Comparison of ENCODE assay signal across 18 cellular contexts in the genomic region with DNA sequence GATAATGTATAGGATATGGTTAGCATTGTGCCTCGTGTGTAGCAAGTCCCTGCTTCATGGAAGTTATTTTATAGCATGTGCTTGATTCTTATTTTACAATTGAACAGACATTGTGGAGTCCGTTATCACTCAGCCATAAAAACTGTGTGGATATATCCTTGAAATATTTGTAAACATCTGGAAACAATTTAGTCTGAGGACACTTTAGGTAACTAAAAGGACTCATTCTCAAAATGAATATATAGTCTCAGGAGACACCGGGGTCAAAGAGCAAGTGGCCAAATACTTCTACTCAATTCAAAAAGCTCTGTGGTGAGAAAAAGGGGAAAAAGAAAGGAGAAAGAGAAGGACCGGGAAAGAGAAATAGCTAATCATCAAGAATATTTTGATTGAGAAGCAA. TPM values are rescaled to one million over a fixed set of nuclear protein-coding genes. Genes with fewer than 3 reads are reported as not detected.
"Had no signal": no experiment of that assay in that cellular context is flagged by ENCODE, and none has a peak within 500 bp of the region (broad histone marks: within the 10 kb centered on the region; RNA-seq: fewer than 3 reads in every experiment).

No MANE protein-coding gene starts in this region.

- H3K36me3 ChIP-seq: breast epithelium, neutrophil, right atrium auricular region, tibial nerve had no signal

- DNase-seq: activated CD4-positive, alpha-beta T cell treated with anti-CD3 and anti-CD28 coated beads, Interleukin-2, amount 10 ng/mL, durations not matched to agents 24 days and 14 days; activated CD4-positive, CD25-positive, alpha-beta regulatory T cell; activated CD8-positive, alpha-beta memory T cell treated with anti-CD3 and anti-CD28 coated beads for 24 hours; activated gamma-delta T cell treated with Interleukin-2 at 50 U/mL for 16 hours; activated naive CD8-positive, alpha-beta T cell treated with anti-CD3 and anti-CD28 coated beads for 36 hours; cerebellar nuclear complex; effector memory CD8-positive, alpha-beta T cell; glutamatergic neuron; kidney glomerular epithelial cell; stimulated activated CD4-positive, alpha-beta T cell treated with anti-CD3 and anti-CD28 coated beads, Interleukin-15, amount 100 ng/mL, for 24 hours; stimulated activated CD4-positive, alpha-beta T cell treated with anti-CD3 and anti-CD28 coated beads, Interleukin-4, amount 100 ng/mL, for 1 hour; stimulated activated naive CD4-positive, alpha-beta T cell had no signal

- H3K9me3 ChIP-seq: breast epithelium, neutrophil, right atrium auricular region, tibial nerve had no signal

- H3K4me1 Mint-ChIP-seq: activated naive CD8-positive, alpha-beta T cell treated with anti-CD3 and anti-CD28 coated beads for 36 hours had no signal

- H3K9me3 Mint-ChIP-seq: activated CD4-positive, alpha-beta T cell treated with anti-CD3 and anti-CD28 coated beads, Interleukin-2, amount 10 ng/mL, durations not matched to agents 24 days and 14 days; activated naive CD8-positive, alpha-beta T cell treated with anti-CD3 and anti-CD28 coated beads for 36 hours; dendritic cell treated with granulocyte-macrophage colony-stimulating factor and Interleukin-4, amounts not matched to agents 40 ng/mL and 50 ng/mL, for 4 days; effector memory CD8-positive, alpha-beta T cell; mesothelial cell of epicardium had no signal

- H3K4me3 Mint-ChIP-seq: activated CD4-positive, alpha-beta T cell treated with anti-CD3 and anti-CD28 coated beads, Interleukin-2, amount 10 ng/mL, durations not matched to agents 24 days and 14 days; activated naive CD8-positive, alpha-beta T cell treated with anti-CD3 and anti-CD28 coated beads for 36 hours; dendritic cell treated with granulocyte-macrophage colony-stimulating factor and Interleukin-4, amounts not matched to agents 40 ng/mL and 50 ng/mL, for 4 days; effector memory CD8-positive, alpha-beta T cell; mesothelial cell of epicardium had no signal

- H3K4me1 ChIP-seq: breast epithelium had no signal

- H3K27ac ChIP-seq: neutrophil, right atrium auricular region had no signal

- H3K27me3 ChIP-seq: breast epithelium, right atrium auricular region, tibial nerve had no signal

- H3K36me3 Mint-ChIP-seq: activated naive CD8-positive, alpha-beta T cell treated with anti-CD3 and anti-CD28 coated beads for 36 hours; mesothelial cell of epicardium had no signal

- H3K4me3 ChIP-seq: breast epithelium, right atrium auricular region, tibial nerve had no signal

- H3K27ac Mint-ChIP-seq: activated CD4-positive, alpha-beta T cell treated with anti-CD3 and anti-CD28 coated beads, Interleukin-2, amount 10 ng/mL, durations not matched to agents 24 days and 14 days; activated naive CD8-positive, alpha-beta T cell treated with anti-CD3 and anti-CD28 coated beads for 36 hours; dendritic cell treated with granulocyte-macrophage colony-stimulating factor and Interleukin-4, amounts not matched to agents 40 ng/mL and 50 ng/mL, for 4 days; effector memory CD8-positive, alpha-beta T cell; mesothelial cell of epicardium had no signal

RNA-seq across cellular contexts. Expression of a gene that starts 23.7 kb away (rescaled TPM):
- total RNA-seq: activated CD4-positive, alpha-beta T cell treated with anti-CD3 and anti-CD28 coated beads, Interleukin-2, amount 10 ng/mL, durations not matched to agents 24 days and 14 days; activated naive CD8-positive, alpha-beta T cell treated with anti-CD3 and anti-CD28 coated beads for 36 hours had no signal
